8 cellular contexts compared by ENCODE assay signal in genomic region chr10:133124357-133125211, GRCh38. TPM values are rescaled to one million over a fixed set of nuclear protein-coding genes. Genes with fewer than 3 reads are reported as not detected.
DNase-seq lines count a peak whose midpoint lies in the region; ATAC-seq and TF ChIP-seq lines count a peak whose summit lies in the region.

No MANE protein-coding gene starts in this region.

- H3K27ac ChIP-seq in Peyer's patch, result no peak overlapping the region
- H3K27ac ChIP-seq in MM.1S (ENCODE audit: low read length), result no peak overlapping the region

- in situ Hi-C loops in G401 (cut with HindIII; ENCODE audit: low sequenced_read_pairs), result no loop called here

- H3K36me3 ChIP-seq in Peyer's patch, result no peaks in the 10 kb centered on the region
- H3K36me3 ChIP-seq in MM.1S (replicated peaks; ENCODE audit: insufficient read depth, low read length), result no peaks in the 10 kb centered on the region

- no peaks in the 10 kb centered on the region for H3K27me3 ChIP-seq in Peyer's patch
- H3K27me3 ChIP-seq in MM.1S (replicated peaks; ENCODE audit: insufficient read depth, low read length), result peaks cover 5% of the 10 kb centered on the region

- no peak overlapping the region for H3K9ac ChIP-seq in MM.1S (ENCODE audit: low read length)

- no peak overlapping the region for H3K4me2 ChIP-seq in MM.1S (ENCODE audit: low read depth, low read length)

- no peaks in the 10 kb centered on the region for H3K27me3 Mint-ChIP-seq in osteocyte (ENCODE audit: unreplicated experiment)

- no peaks in the 10 kb centered on the region for H3K4me1 Mint-ChIP-seq in osteocyte (ENCODE audit: unreplicated experiment)

- H3K27ac Mint-ChIP-seq in osteocyte (ENCODE audit: unreplicated experiment), result no peak overlapping the region

- H3K4me3 ChIP-seq in Peyer's patch (no peak overlapping the region), fibroblast of mammary gland (ENCODE audit: control insufficient read depth, low read depth, low read length) (no peak overlapping the region), MM.1S (ENCODE audit: low read length) (no peak overlapping the region)

- no peaks in the 10 kb centered on the region for H3F3A ChIP-seq in MM.1S (ENCODE audit: insufficient read depth, low read length)

- no peaks in the 10 kb centered on the region for H3K9me2 ChIP-seq in MM.1S (replicated peaks; ENCODE audit: insufficient read depth, low read length)

- no peak overlapping the region for H3K4me3 Mint-ChIP-seq in osteocyte (ENCODE audit: unreplicated experiment)

- DNase-seq in G401 (ENCODE audit: low spot score), result peak; percentile 36
- no peak for DNase-seq in Peyer's patch
- DNase-seq in fibroblast of mammary gland (ENCODE audit: low read depth), result no peak
- DNase-seq in osteocyte (ENCODE audit: extremely low spot score, unreplicated experiment), result no peak
- DNase-seq in central memory CD4-positive, alpha-beta T cell, result no peak
- DNase-seq in MM.1S, result no peak

- no peak for TF ChIP-seq POLR2A in Peyer's patch (IDR thresholded peaks at IDR 0.05)

- H4K20me1 ChIP-seq in MM.1S (ENCODE audit: insufficient read depth, low read length), result no peaks in the 10 kb centered on the region

- H2AFZ ChIP-seq in MM.1S (ENCODE audit: low read length), result no peak overlapping the region

- H3K36me3 Mint-ChIP-seq in osteocyte (ENCODE audit: unreplicated experiment), result no peaks in the 10 kb centered on the region

- H3K9me3 ChIP-seq in Peyer's patch (no peaks in the 10 kb centered on the region), MM.1S (replicated peaks; ENCODE audit: insufficient read depth, low read length) (no peaks in the 10 kb centered on the region)

- ATAC-seq in GM19452 (IDR thresholded peaks at IDR 0.05; ENCODE audit: unreplicated experiment) (no peak), HG03025 (IDR thresholded peaks at IDR 0.05; ENCODE audit: low FRiP score, unreplicated experiment) (no peak)

- H3K4me1 ChIP-seq in Peyer's patch, result no peaks in the 10 kb centered on the region
- H3K4me1 ChIP-seq in MM.1S (ENCODE audit: low read length), result no peaks in the 10 kb centered on the region

- TF ChIP-seq CTCF in Peyer's patch (IDR thresholded peaks at IDR 0.05) (peak in 4 of 6 experiments; percentile 21 to 38 (median 32)), fibroblast of mammary gland (conservative IDR thresholded peaks at IDR 0.05; ENCODE audit: control insufficient read depth, insufficient read depth, low read depth, low read length) (peak; percentile 27), osteocyte (IDR thresholded peaks at IDR 0.05) (peak; percentile 43), MM.1S (IDR thresholded peaks at IDR 0.05; ENCODE audit: low read length) (no peak)

- H3K9me3 Mint-ChIP-seq in osteocyte (ENCODE audit: unreplicated experiment), result no peaks in the 10 kb centered on the region

- H3K79me2 ChIP-seq in MM.1S (ENCODE audit: low read length), result no peaks in the 10 kb centered on the region

RNA-seq across cellular contexts. Expression of gene KNDC1, which starts 35.4 kb away (rescaled TPM):
- total RNA-seq in G401 (2014; rRNA removed; shearing (Covaris generic)), result 0.47 and 4.0 TPM in 2 replicates
- total RNA-seq in Peyer's patch (1 to 10 TPM in 1 of 4 donors, under 1 TPM in 1, not detected in 2; 0.27 to 1.7 TPM), osteocyte (not detected in 2 replicates)

RNA-seq across cellular contexts. Expression of gene ADGRA1, which starts 36.9 kb away (rescaled TPM):
- not detected in 2 replicates for total RNA-seq in G401 (2014; rRNA removed; shearing (Covaris generic))
- total RNA-seq in Peyer's patch (not detected), osteocyte (not detected in 2 replicates)
